ENCODE assay signal across 32 cellular contexts in genomic region chr1:99429754-99430153, GRCh38.
"Had no signal": no experiment of that assay in that cellular context is flagged by ENCODE, and none has a peak within 500 bp of the region (broad histone marks: within the 10 kb centered on the region; RNA-seq: fewer than 3 reads in every experiment).

No MANE protein-coding gene starts in this region.

- H3K9me3 ChIP-seq: adrenal gland, ascending aorta, body of pancreas had no signal

- DNase-seq: activated effector memory CD4-positive, alpha-beta T cell treated with anti-CD3 and anti-CD28 coated beads, Interleukin-2, amount 50 U/mL, for 16 hours; activated effector memory CD4-positive, alpha-beta T cell treated with Interleukin-2 at 50 U/mL for 16 hours; activated gamma-delta T cell; activated gamma-delta T cell treated with Interleukin-2 at 50 U/mL for 16 hours; activated naive CD4-positive, alpha-beta T cell; activated naive CD4-positive, alpha-beta T cell treated with anti-CD3 and anti-CD28 coated beads for 36 hours; activated naive CD4-positive, alpha-beta T cell treated with anti-CD3 and anti-CD28 coated beads, Interleukin-2, amount 10 ng/mL, durations not matched to agents 7 days and 5 days; activated naive CD4-positive, alpha-beta T cell treated with anti-CD3 and anti-CD28 coated beads, Interleukin-2, amount 50 U/mL, for 16 hours; activated naive CD4-positive, alpha-beta T cell treated with Interleukin-2 at 50 U/mL for 16 hours; activated naive CD8-positive, alpha-beta T cell treated with anti-CD3 and anti-CD28 coated beads for 36 hours; activated naive CD8-positive, alpha-beta T cell treated with anti-CD3 and anti-CD28 coated beads, Interleukin-2, amount 10 ng/mL, durations not matched to agents 7 days and 5 days; activated naive CD8-positive, alpha-beta T cell treated with anti-CD3 and anti-CD28 coated beads, Interleukin-2, amount 50 U/mL, for 24 hours; activated T-cell treated with anti-CD3 and anti-CD28 coated beads for 4 hours; activated T-cell treated with anti-CD3 and anti-CD28 coated beads, Interleukin-2, amount 50 U/mL, for 1 hour; activated T-cell treated with anti-CD3 and anti-CD28 coated beads, Interleukin-2, amount 50 U/mL, for 24 hours; activated T-cell treated with anti-CD3 and anti-CD28 coated beads, Interleukin-2, amount 50 U/mL, for 4 hours; activated T-cell treated with anti-CD3 and anti-CD28 coated beads, Interleukin-2, amount 50 U/mL, for 48 hours; activated T-cell treated with anti-CD3 and anti-CD28 coated beads, Interleukin-2, amount 50 U/mL, for 72 hours; adrenal gland; amniotic stem cell; amygdala; anterior cingulate cortex; aorta; body of pancreas; brain microvascular endothelial cell; central memory CD4-positive, alpha-beta T cell; cerebellar nuclear complex had no signal

- H3K27me3 ChIP-seq: adrenal gland, ascending aorta, body of pancreas, brain microvascular endothelial cell, breast epithelium, cardiac muscle cell had no signal

- ATAC-seq: activated naive CD4-positive, alpha-beta T cell treated with anti-CD3 and anti-CD28 coated beads, Interleukin-2, amount 50 U/mL, for 72 hours; activated naive CD8-positive, alpha-beta T cell treated with anti-CD3 and anti-CD28 coated beads, Interleukin-2, amount 50 U/mL, for 24 hours; activated T-cell treated with anti-CD3 and anti-CD28 coated beads, Interleukin-2, amount 50 U/mL, for 4 hours; activated T-cell treated with anti-CD3 and anti-CD28 coated beads, Interleukin-2, amount 50 U/mL, for 72 hours; activated T-helper 17 cell treated with anti-CD3 and anti-CD28 coated beads, Interleukin-2, amount 50 U/mL, for 72 hours; body of pancreas had no signal

- H3K27ac ChIP-seq: adrenal gland, ascending aorta, body of pancreas, brain microvascular endothelial cell, breast epithelium, cardiac muscle cell had no signal

- H3K36me3 ChIP-seq: adrenal gland, ascending aorta, brain microvascular endothelial cell, breast epithelium, cardiac muscle cell had no signal

- H3K4me1 ChIP-seq: adrenal gland, ascending aorta, body of pancreas, breast epithelium had no signal

- H3K4me3 ChIP-seq: adrenal gland, ascending aorta, body of pancreas, breast epithelium, cardiac muscle cell had no signal
